ENCODE assay signal across 15 cellular contexts in genomic region chr15:42408178-42408577, GRCh38. TPM values are rescaled to one million over a fixed set of nuclear protein-coding genes. Genes with fewer than 3 reads are reported as not detected.
A peak's percentile ranks its signal among the peaks of the same experiment; 100 is the strongest.
DNase-seq lines count a peak whose midpoint lies in the region; ATAC-seq, FAIRE-seq and TF ChIP-seq lines count a peak whose summit lies in the region.
"Had no signal": no experiment of that assay in that cellular context is flagged by ENCODE, and none has a peak within 500 bp of the region (broad histone marks: within the 10 kb centered on the region; RNA-seq: fewer than 3 reads in every experiment).

No MANE protein-coding gene starts in this region.

- no peaks in the 10 kb centered on the region for H3K9me3 ChIP-seq in CD8-positive, alpha-beta T cell (ENCODE audit: low read length)
- H3K9me3 ChIP-seq: A549 had no signal

- H3K27ac ChIP-seq in CD8-positive, alpha-beta T cell (ENCODE audit: low read depth, low read length), result no peak overlapping the region
- H3K27ac ChIP-seq: A549 had no signal

- peaks cover 48 to 62% of the 10 kb centered on the region in 2 donors for H3K36me3 Mint-ChIP-seq in CD14-positive monocyte
- peaks cover 10% of the 10 kb centered on the region for H3K36me3 Mint-ChIP-seq in neural crest cell (ENCODE audit: low read depth)
- peaks cover 6% of the 10 kb centered on the region for H3K36me3 Mint-ChIP-seq in stimulated activated effector memory CD8-positive, alpha-beta T cell treated with anti-CD3 and anti-CD28 coated beads, Interleukin-12 subunit alpha, Interleukin-12 subunit beta, amount 100 ng/mL, for 72 hours
- H3K36me3 Mint-ChIP-seq in CD8-positive, alpha-beta T cell, result peaks cover 40% of the 10 kb centered on the region

- H3K27me3 ChIP-seq in bronchial epithelial cell (ENCODE audit: control insufficient read depth, insufficient read depth, low read length), result no peaks in the 10 kb centered on the region
- H3K27me3 ChIP-seq in CD8-positive, alpha-beta T cell (ENCODE audit: insufficient read depth, low read length), result no peaks in the 10 kb centered on the region

- POLR2A ChIA-PET in CD8-positive, alpha-beta T cell (lab: Charles Lee), result no interaction called here

- H3K27me3 Mint-ChIP-seq in CD14-positive monocyte (ENCODE audit: low read depth in 3 of 3) (peaks cover 0 to 2% (median 1%) of the 10 kb centered on the region in 3 donors), neural crest cell (ENCODE audit: low read depth) (no peaks in the 10 kb centered on the region)
- no peaks in the 10 kb centered on the region for H3K27me3 Mint-ChIP-seq in CD8-positive, alpha-beta T cell (ENCODE audit: low read depth)

- H3K27ac Mint-ChIP-seq in CD14-positive monocyte (peak overlapping the region in 5 of 7 donors; percentile 27 to 84 (median 78)), neural crest cell (ENCODE audit: unreplicated experiment) (peak overlapping the region; percentile 75)
- peak overlapping the region; percentile 2 for H3K27ac Mint-ChIP-seq in stimulated activated effector memory CD8-positive, alpha-beta T cell treated with anti-CD3 and anti-CD28 coated beads, Interleukin-12 subunit alpha, Interleukin-12 subunit beta, amount 100 ng/mL, for 72 hours
- no peak overlapping the region for H3K27ac Mint-ChIP-seq in CD8-positive, alpha-beta T cell

- no peak overlapping the region for H3K4me3 ChIP-seq in bronchial epithelial cell (ENCODE audit: low read depth, low read length)
- no peak overlapping the region for H3K4me3 ChIP-seq in CD8-positive, alpha-beta T cell (ENCODE audit: low read depth, low read length)
- H3K4me3 ChIP-seq: A549 had no signal

- peak; percentile 70 for FAIRE-seq in bronchial epithelial cell (lab: Jason Lieb, UNC)
- FAIRE-seq: A549, GM19239, H54, HTR-8/SVneo had no signal

- H3K9me3 Mint-ChIP-seq in CD14-positive monocyte (no peaks in the 10 kb centered on the region), neural crest cell (no peaks in the 10 kb centered on the region)
- H3K9me3 Mint-ChIP-seq in stimulated activated effector memory CD8-positive, alpha-beta T cell treated with anti-CD3 and anti-CD28 coated beads, Interleukin-12 subunit alpha, Interleukin-12 subunit beta, amount 100 ng/mL, for 72 hours, result no peaks in the 10 kb centered on the region
- no peaks in the 10 kb centered on the region for H3K9me3 Mint-ChIP-seq in CD8-positive, alpha-beta T cell

- no peak for TF ChIP-seq CTCF in CD14-positive monocyte (IDR thresholded peaks at IDR 0.05)
- TF ChIP-seq CTCF in bronchial epithelial cell (IDR thresholded peaks at IDR 0.05; ENCODE audit: insufficient read depth, low read length, severe bottlenecking), result no peak
- no peak for TF ChIP-seq CTCF in neural crest cell (conservative IDR thresholded peaks at IDR 0.05)
- no peak for TF ChIP-seq CTCF in CD8-positive, alpha-beta T cell (IDR thresholded peaks at IDR 0.05)

- CTCF ChIA-PET in CD8-positive, alpha-beta T cell (lab: Charles Lee), result interaction anchor here (0.6 kb wide), 1 partner anchor 10 kb away, joined by 4 read pairs; no protein-coding TSS in a partner anchor

- intact Hi-C loops in CD14-positive monocyte (cut with micrococcal nuclease) (no loop called here), posterior vena cava (cut with DNase I) (no loop called here)
- intact Hi-C loops in CD8-positive, alpha-beta T cell (cut with DNase I, micrococcal nuclease), result no loop called here

- H3K36me3 ChIP-seq in bronchial epithelial cell (ENCODE audit: control insufficient read depth, insufficient read depth, low read length), result peaks cover 12% of the 10 kb centered on the region
- no peaks in the 10 kb centered on the region for H3K36me3 ChIP-seq in CD8-positive, alpha-beta T cell (ENCODE audit: insufficient read depth, low read length)

- H3K4me1 Mint-ChIP-seq in CD14-positive monocyte (no peaks in the 10 kb centered on the region), neural crest cell (peaks cover 14% of the 10 kb centered on the region)
- H3K4me1 Mint-ChIP-seq in stimulated activated effector memory CD8-positive, alpha-beta T cell treated with anti-CD3 and anti-CD28 coated beads, Interleukin-12 subunit alpha, Interleukin-12 subunit beta, amount 100 ng/mL, for 72 hours, result peaks cover 3% of the 10 kb centered on the region
- no peaks in the 10 kb centered on the region for H3K4me1 Mint-ChIP-seq in CD8-positive, alpha-beta T cell (ENCODE audit: low read depth)

- no peaks in the 10 kb centered on the region for H3K4me1 ChIP-seq in CD8-positive, alpha-beta T cell (ENCODE audit: insufficient read depth, low read length)
- H3K4me1 ChIP-seq: A549 had no signal

- ATAC-seq in stimulated activated effector memory CD8-positive, alpha-beta T cell treated with anti-CD3 and anti-CD28 coated beads, Interleukin-12 subunit alpha, Interleukin-12 subunit beta, amount 100 ng/mL, for 72 hours, result no peak
- ATAC-seq in CD8-positive, alpha-beta T cell, result no peak
- no peak for ATAC-seq in GM21423 (IDR thresholded peaks at IDR 0.05; ENCODE audit: unreplicated experiment)
- ATAC-seq: A549, HCT116 had no signal

- DNase-seq in CD14-positive monocyte (ENCODE audit: low spot score) (no peak), bronchial epithelial cell (ENCODE audit: low read depth) (no peak), neural crest cell (ENCODE audit: low read depth, low spot score) (no peak), posterior vena cava (ENCODE audit: low spot score) (no peak), T-helper 2 cell (no peak)
- DNase-seq in stimulated activated effector memory CD8-positive, alpha-beta T cell treated with anti-CD3 and anti-CD28 coated beads, Interleukin-12 subunit alpha, Interleukin-12 subunit beta, amount 100 ng/mL, for 72 hours (ENCODE audit: low spot score in 2 of 2), result no peak
- DNase-seq in CD8-positive, alpha-beta T cell, result no peak
- DNase-seq: DMS53, GF-D8 had no signal

- H3K4me3 Mint-ChIP-seq in CD14-positive monocyte (no peak overlapping the region), neural crest cell (no peak overlapping the region)
- no peak overlapping the region for H3K4me3 Mint-ChIP-seq in stimulated activated effector memory CD8-positive, alpha-beta T cell treated with anti-CD3 and anti-CD28 coated beads, Interleukin-12 subunit alpha, Interleukin-12 subunit beta, amount 100 ng/mL, for 72 hours
- no peak overlapping the region for H3K4me3 Mint-ChIP-seq in CD8-positive, alpha-beta T cell

RNA-seq across cellular contexts. Expression of gene CAPN3, which starts 48.9 kb away (rescaled TPM):
- 1 to 10 TPM; 2.9 to 3.6 TPM for polyA plus RNA-seq in CD14-positive monocyte
- total RNA-seq in bronchial epithelial cell (2.1 and 3.2 TPM in 2 replicates), neural crest cell (2.2 and 2.7 TPM in 2 replicates), posterior vena cava (10 to 100 TPM in 1 of 2 donors, 1 to 10 TPM in 1; 7.6 to 11.8 TPM)
- total RNA-seq in CD8-positive, alpha-beta T cell, result 1 to 10 TPM; 6.4 to 9.0 TPM
